ENCODE assay signal across 8 cellular contexts in genomic region chr19:6862673-6863078, GRCh38. TPM values are rescaled to one million over a fixed set of nuclear protein-coding genes. Genes with fewer than 3 reads are reported as not detected.
A peak's percentile ranks its signal among the peaks of the same experiment; 100 is the strongest.
DNase-seq lines count a peak whose midpoint lies in the region; ATAC-seq and TF ChIP-seq lines count a peak whose summit lies in the region.

No MANE protein-coding gene starts in this region.

- H3K9me2 ChIP-seq in PC-9 (ENCODE audit: insufficient read depth) = no peaks in the 10 kb centered on the region

- H2AFZ ChIP-seq in PC-9 = no peak overlapping the region

- peak; percentile 31 for TF ChIP-seq POLR2A in GM18526 (IDR thresholded peaks at IDR 0.05; ENCODE audit: extremely low read depth, insufficient read length)

- H3K9me3 Mint-ChIP-seq in natural killer cell = no peaks in the 10 kb centered on the region
- no peaks in the 10 kb centered on the region for H3K9me3 Mint-ChIP-seq in stimulated activated memory B cell treated with anti-CD40 and anti-IgM and Interleukin-4, amounts not matched to agents 10 μg/mL and 1 μg/mL and 100 μg/mL, for 72 hours

- H3K27me3 ChIP-seq in PC-9 (ENCODE audit: insufficient read depth, low read depth) = no peaks in the 10 kb centered on the region

- intact Hi-C loops in PC-9 (cut with micrococcal nuclease; ENCODE audit: unreplicated experiment) = loop anchor here (1.0 to 5.0 kb wide), 7 partner anchors 61 to 875 kb away; partner anchors contain the start of genes CRB3 and SH2D3A
- intact Hi-C loops in natural killer cell (cut with micrococcal nuclease) = loop anchor here (1.0 to 2.0 kb wide), 8 partner anchors 60 to 582 kb away; partner anchors contain the start of genes GPR108, SH2D3A and VAV1

- TF ChIP-seq CTCF in PC-9 (conservative IDR thresholded peaks at IDR 0.05) (peak; percentile 86), natural killer cell (IDR thresholded peaks at IDR 0.05) (peak; percentile 57)

- no peaks in the 10 kb centered on the region for H3K36me3 ChIP-seq in PC-9 (ENCODE audit: low read depth)

- CTCF ChIA-PET in PC-9 (lab: Charles Lee) = interaction anchor here (0.6 kb wide), 1 partner anchor 113 kb away, joined by 5 read pairs; no protein-coding TSS in a partner anchor

- H3K79me2 ChIP-seq in PC-9 (ENCODE audit: low read depth) = no peaks in the 10 kb centered on the region

- no peaks in the 10 kb centered on the region for H3K9me3 ChIP-seq in PC-9 (ENCODE audit: insufficient read depth, low read depth)

- ATAC-seq in esophagus mucosa = peak; percentile 88
- peak; percentile 86 to 95 (median 88) for ATAC-seq in natural killer cell
- peak; percentile 90 for ATAC-seq in stimulated activated memory B cell treated with anti-CD40 and anti-IgM and Interleukin-4, amounts not matched to agents 10 μg/mL and 1 μg/mL and 100 μg/mL, for 72 hours

- DNase-seq in AG08396 (ENCODE audit: low spot score) = peak; percentile 83
- DNase-seq in HPDE6-E6E7 (ENCODE audit: extremely low spot score) = peak; percentile 77
- DNase-seq in PC-9 = peak; percentile 75 to 84
- peak; percentile 88 for DNase-seq in activated T-cell treated with anti-CD3 and anti-CD28 coated beads for 4 hours
- DNase-seq in natural killer cell = peak; percentile 90

- H3K27me3 Mint-ChIP-seq in natural killer cell (ENCODE audit: low read depth in 2 of 2) = no peaks in the 10 kb centered on the region
- peaks cover 18% of the 10 kb centered on the region for H3K27me3 Mint-ChIP-seq in stimulated activated memory B cell treated with anti-CD40 and anti-IgM and Interleukin-4, amounts not matched to agents 10 μg/mL and 1 μg/mL and 100 μg/mL, for 72 hours

- H3K4me3 Mint-ChIP-seq in natural killer cell = peak overlapping the region; percentile 88
- H3K4me3 Mint-ChIP-seq in stimulated activated memory B cell treated with anti-CD40 and anti-IgM and Interleukin-4, amounts not matched to agents 10 μg/mL and 1 μg/mL and 100 μg/mL, for 72 hours = peak overlapping the region; percentile 67

- POLR2A ChIA-PET in PC-9 (lab: Charles Lee; ENCODE audit: unreplicated experiment) = interaction anchor here (0.8 kb wide), 1 partner anchor 685 kb away, joined by 3 read pairs; no protein-coding TSS in a partner anchor

- H3K27ac ChIP-seq in PC-9 = 0 out of 2 replicates have a peak overlapping the region, but pooled peaks have one; percentile 16

- H4K20me1 ChIP-seq in PC-9 (ENCODE audit: insufficient read depth) = no peaks in the 10 kb centered on the region

- peak overlapping the region; percentile 53 for H3K4me2 ChIP-seq in PC-9

- H3F3A ChIP-seq in PC-9 (ENCODE audit: insufficient read depth, low read depth) = peaks cover 11% of the 10 kb centered on the region

- peak overlapping the region; percentile 38; the same call in 1 of the 2 replicates for H3K4me3 ChIP-seq in PC-9

- peaks cover 13 to 19% of the 10 kb centered on the region in 2 donors for H3K4me1 Mint-ChIP-seq in natural killer cell
- peaks cover 17% of the 10 kb centered on the region for H3K4me1 Mint-ChIP-seq in stimulated activated memory B cell treated with anti-CD40 and anti-IgM and Interleukin-4, amounts not matched to agents 10 μg/mL and 1 μg/mL and 100 μg/mL, for 72 hours

- peaks cover 16% of the 10 kb centered on the region for H3K4me1 ChIP-seq in PC-9 (replicated peaks; ENCODE audit: insufficient read depth)

- peak overlapping the region; percentile 87 to 93 for H3K27ac Mint-ChIP-seq in natural killer cell
- H3K27ac Mint-ChIP-seq in stimulated activated memory B cell treated with anti-CD40 and anti-IgM and Interleukin-4, amounts not matched to agents 10 μg/mL and 1 μg/mL and 100 μg/mL, for 72 hours = peak overlapping the region; percentile 41

- H3K36me3 Mint-ChIP-seq in natural killer cell = no peaks in the 10 kb centered on the region
- H3K36me3 Mint-ChIP-seq in stimulated activated memory B cell treated with anti-CD40 and anti-IgM and Interleukin-4, amounts not matched to agents 10 μg/mL and 1 μg/mL and 100 μg/mL, for 72 hours = peaks cover under 1% of the 10 kb centered on the region

- no TSS peak for BruUV-seq in PC-9 (replicated peaks; lab: Mats Ljungman, UMichigan)

RNA-seq across cellular contexts. Expression of gene ADGRE1, which starts 24.7 kb away (rescaled TPM):
- not detected in 2 replicates for total RNA-seq in PC-9 (2021)
- total RNA-seq in esophagus mucosa = not detected
- 10 to 100 TPM in 2 of 3 donors, 1 to 10 TPM in 1; 2.6 to 13.7 (median 13.0) TPM for total RNA-seq in natural killer cell

Comparison
In these comparisons a context has a peak if more than half of its experiments do, and no peak if none do; other contexts are left out.
1. Peak in every context shown above with its lines: DNase-seq, ATAC-seq, H3K4me3 ChIP-seq and H3K27ac ChIP-seq.